In genomic region chr7:42123716-42124115, GRCh38 we compare ENCODE assay signal across 20 cellular contexts.
DNase-seq lines count a peak whose midpoint lies in the region; TF ChIP-seq lines count a peak whose summit lies in the region.
"Had no signal": no experiment of that assay in that cellular context is flagged by ENCODE, and none has a peak within 500 bp of the region (broad histone marks: within the 10 kb centered on the region; RNA-seq: fewer than 3 reads in every experiment).

No MANE protein-coding gene starts in this region.

- H3K4me3 Mint-ChIP-seq in osteocyte (ENCODE audit: unreplicated experiment), result no peak overlapping the region
- H3K4me3 Mint-ChIP-seq: CD8-positive, alpha-beta T cell had no signal

- no peak overlapping the region for H3K4me3 ChIP-seq in epithelial cell of proximal tubule (ENCODE audit: low read depth, low read length)
- H3K4me3 ChIP-seq: Peyer's patch had no signal

- TF ChIP-seq CTCF in epithelial cell of proximal tubule (conservative IDR thresholded peaks at IDR 0.05; ENCODE audit: low read depth, low read length) (no peak), osteocyte (IDR thresholded peaks at IDR 0.05) (no peak)

- no peaks in the 10 kb centered on the region for H3K27me3 Mint-ChIP-seq in osteocyte (ENCODE audit: unreplicated experiment)

- peaks cover 7% of the 10 kb centered on the region for H3K36me3 Mint-ChIP-seq in osteocyte (ENCODE audit: unreplicated experiment)
- H3K36me3 Mint-ChIP-seq: CD8-positive, alpha-beta T cell had no signal

- H3K4me1 Mint-ChIP-seq in osteocyte (ENCODE audit: unreplicated experiment), result peaks cover 16% of the 10 kb centered on the region

- no peak overlapping the region for H3K27ac Mint-ChIP-seq in osteocyte (ENCODE audit: unreplicated experiment)
- H3K27ac Mint-ChIP-seq: CD8-positive, alpha-beta T cell had no signal

- no peaks in the 10 kb centered on the region for H3K9me3 Mint-ChIP-seq in osteocyte (ENCODE audit: unreplicated experiment)
- H3K9me3 Mint-ChIP-seq: CD8-positive, alpha-beta T cell had no signal

- DNase-seq in DMS53 (lab: John Stamatoyannopoulos, UW) (peak; percentile 7), DMS53 treated with DMSO at 0.1 percent for 48 hours (lab: John Stamatoyannopoulos, UW; ENCODE audit: unreplicated experiment) (no peak), HK-2 (ENCODE audit: unreplicated experiment) (peak; percentile 8), epithelial cell of proximal tubule (ENCODE audit: low read depth) (peak; percentile 26), renal cortical epithelial cell (ENCODE audit: low read depth) (peak; percentile 63), osteocyte (ENCODE audit: extremely low spot score, unreplicated experiment) (no peak), GM03348 (ENCODE audit: low spot score) (no peak), medulla oblongata (ENCODE audit: extremely low spot score) (no peak)
- DNase-seq: AML-193; C1 segment of cervical spinal cord; Calu3; CD8-positive, alpha-beta T cell; DMS153; GDM1; NCI-H1105; NCI-H146; NCI-H2029 treated with DMSO at 0.1 percent for 48 hours; NCI-H446 treated with DMSO at 0.1 percent for 48 hours; NCI-H69; Peyer's patch had no signal

Comparison
In these comparisons a context has a peak if more than half of its experiments do, and no peak if none do; other contexts are left out.
1. DNase-seq: peak in DMS53 (single experiment), HK-2 (single experiment), epithelial cell of proximal tubule (single experiment) and renal cortical epithelial cell (single experiment); none in DMS53 treated with DMSO at 0.1 percent for 48 hours (single experiment), osteocyte (single experiment), GM03348 (single experiment) and medulla oblongata (single experiment).